ENCODE assay signal across 14 cellular contexts in the genomic region with DNA sequence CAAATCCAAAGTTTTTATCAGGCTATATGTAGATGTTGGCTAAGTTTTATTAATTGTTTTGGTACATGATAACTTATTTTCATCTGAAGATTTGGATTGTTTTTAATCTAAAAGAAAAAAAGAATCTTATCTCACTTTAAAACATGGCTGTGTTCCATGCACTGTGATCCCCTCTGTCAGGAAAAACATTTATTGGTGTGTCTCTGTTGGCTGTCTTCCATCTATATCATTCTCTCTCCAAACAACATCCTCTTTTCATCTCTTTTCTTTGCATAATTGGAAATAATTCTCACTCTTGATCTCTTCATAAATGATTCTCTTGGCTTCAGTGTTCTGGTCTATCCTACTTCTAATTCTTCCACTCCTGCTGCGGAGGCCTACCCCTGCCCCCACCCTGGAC. TPM values are rescaled to one million over a fixed set of nuclear protein-coding genes. Genes with fewer than 3 reads are reported as not detected.
DNase-seq lines count a peak whose midpoint lies in the region; ATAC-seq and TF ChIP-seq lines count a peak whose summit lies in the region.
"Had no signal": no experiment of that assay in that cellular context is flagged by ENCODE, and none has a peak within 500 bp of the region (broad histone marks: within the 10 kb centered on the region; RNA-seq: fewer than 3 reads in every experiment).

No MANE protein-coding gene starts in this region.

- no peaks in the 10 kb centered on the region for H4K20me1 ChIP-seq in GM23338 (replicated peaks; ENCODE audit: insufficient read depth)

- TF ChIP-seq CTCF in GM23338 (conservative IDR thresholded peaks at IDR 0.05; ENCODE audit: low read depth in 2 of 2) (no peak), WTC11 (IDR thresholded peaks at IDR 0.05) (no peak), foreskin fibroblast (IDR thresholded peaks at IDR 0.05; ENCODE audit: low read depth, low read length) (no peak), sigmoid colon (IDR thresholded peaks at IDR 0.05) (no peak)

- TF ChIP-seq POLR2A in sigmoid colon (IDR thresholded peaks at IDR 0.05), result no peak

- H3K27me3 ChIP-seq in GM23338 (ENCODE audit: insufficient read depth), result peaks cover 29% of the 10 kb centered on the region
- H3K27me3 ChIP-seq in layer of hippocampus (ENCODE audit: control insufficient read depth, insufficient read depth, low read length), result no peaks in the 10 kb centered on the region
- H3K27me3 ChIP-seq in sigmoid colon, result peaks cover 9 to 26% (median 13%) of the 10 kb centered on the region in 3 donors

- H3K4me1 ChIP-seq in GM23338 (ENCODE audit: insufficient read depth) (0 out of 2 replicates have a peak, but pooled peaks cover 3% of the 10 kb centered on the region), sigmoid colon (peaks cover 0 to 15% (median 11%) of the 10 kb centered on the region in 4 donors)

- H3K36me3 ChIP-seq in GM23338 (ENCODE audit: insufficient read depth), result no peaks in the 10 kb centered on the region
- H3K36me3 ChIP-seq in sigmoid colon, result no peaks in the 10 kb centered on the region
- H3K36me3 ChIP-seq: BE2C had no signal

- H3K79me2 ChIP-seq in GM23338 (replicated peaks; ENCODE audit: insufficient read depth), result no peaks in the 10 kb centered on the region

- no peaks in the 10 kb centered on the region for H3K9me2 ChIP-seq in GM23338 (ENCODE audit: insufficient read depth)

- H3K9me3 Mint-ChIP-seq in GM23338, result no peaks in the 10 kb centered on the region
- H3K9me3 Mint-ChIP-seq in WTC11, result peaks cover 4% of the 10 kb centered on the region; the same call in 1 of the 2 replicates

- no peak overlapping the region for H3K4me2 ChIP-seq in GM23338
- H3K4me2 ChIP-seq: A549 had no signal

- 82 to 88% methylated on average over 1 of the region's 1 CpG for WGBS in sigmoid colon, 2 donors

- CTCF ChIA-PET in WTC11 (lab: Charles Lee), result no interaction called here

- H3K27ac Mint-ChIP-seq in GM23338 (no peak overlapping the region), WTC11 (peak overlapping the region; percentile 0; the same call in 1 of the 2 replicates)
- H3K27ac Mint-ChIP-seq: CD4-positive, alpha-beta memory T cell had no signal

- ATAC-seq in GM23338, result no peak
- ATAC-seq in WTC11, result no peak
- ATAC-seq: A549, HCT116, HepG2 had no signal

- intact Hi-C loops in sigmoid colon (cut with DNase I), result no loop called here

- H3K36me3 Mint-ChIP-seq in GM23338 (ENCODE audit: low read depth), result no peaks in the 10 kb centered on the region
- H3K36me3 Mint-ChIP-seq in WTC11, result no peaks in the 10 kb centered on the region
- H3K36me3 Mint-ChIP-seq: CD4-positive, alpha-beta memory T cell had no signal

- H3K27me3 Mint-ChIP-seq in GM23338 (ENCODE audit: insufficient read depth, low read depth, poor library complexity) (peaks cover 11% of the 10 kb centered on the region), WTC11 (ENCODE audit: low read depth) (peaks cover 21% of the 10 kb centered on the region)

- H3K27ac ChIP-seq in GM23338 (ENCODE audit: low read depth) (no peak overlapping the region), layer of hippocampus (ENCODE audit: low read depth, low read length) (peak overlapping the region; percentile 8), sigmoid colon (no peak overlapping the region)
- H3K27ac ChIP-seq: A549, C4-2B had no signal

- H3K9me3 ChIP-seq in sigmoid colon, result no peaks in the 10 kb centered on the region
- H3K9me3 ChIP-seq: A549, BE2C had no signal

- H3K4me3 ChIP-seq in GM23338 (no peak overlapping the region), foreskin fibroblast (ENCODE audit: low read depth in 1 of 2, low read length in 2 of 2) (no peak overlapping the region), sigmoid colon (no peak overlapping the region)
- H3K4me3 ChIP-seq: A549 had no signal

- DNase-seq in GM23338 (ENCODE audit: low spot score), result no peak
- DNase-seq in WTC11 (ENCODE audit: low spot score), result no peak
- peak; percentile 35 for DNase-seq in pons (ENCODE audit: low spot score)
- no peak for DNase-seq in foreskin fibroblast
- no peak for DNase-seq in sigmoid colon
- DNase-seq in DMS153 (lab: John Stamatoyannopoulos, UW), result no peak
- DNase-seq: BE2C; CD4-positive, alpha-beta memory T cell; EL had no signal

- POLR2A ChIA-PET in WTC11 (lab: Charles Lee), result no interaction called here

- no peak overlapping the region for H3K4me3 Mint-ChIP-seq in GM23338
- H3K4me3 Mint-ChIP-seq in WTC11, result no peak overlapping the region
- H3K4me3 Mint-ChIP-seq: CD4-positive, alpha-beta memory T cell had no signal

- H3F3A ChIP-seq in GM23338 (replicated peaks; ENCODE audit: low read depth), result no peaks in the 10 kb centered on the region

- H2AFZ ChIP-seq in GM23338, result 0 out of 2 replicates have a peak overlapping the region, but pooled peaks have one; percentile 14

- H3K4me1 Mint-ChIP-seq in GM23338, result peaks cover 2% of the 10 kb centered on the region; the same call in 1 of the 3 replicates
- H3K4me1 Mint-ChIP-seq in WTC11, result 0 out of 2 replicates have a peak, but pooled peaks cover 3% of the 10 kb centered on the region

- TF ChIP-seq EP300 in sigmoid colon (IDR thresholded peaks at IDR 0.05), result no peak

TF ChIP-seq in WTC11, 78 proteins besides CTCF, POLR2A, EP300 and RAD21 (continues in another document):
- TF ChIP-seq, protein P1, sequence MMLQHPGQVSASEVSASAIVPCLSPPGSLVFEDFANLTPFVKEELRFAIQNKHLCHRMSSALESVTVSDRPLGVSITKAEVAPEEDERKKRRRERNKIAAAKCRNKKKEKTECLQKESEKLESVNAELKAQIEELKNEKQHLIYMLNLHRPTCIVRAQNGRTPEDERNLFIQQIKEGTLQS (CRISPR knock-in tag; conservative IDR thresholded peaks at IDR 0.05), result no peak
- no peak for TF ChIP-seq CREB1 (CRISPR knock-in tag; IDR thresholded peaks at IDR 0.05)
- no peak for TF ChIP-seq ERG (CRISPR knock-in tag; IDR thresholded peaks at IDR 0.05)
- TF ChIP-seq TP53 (CRISPR knock-in tag; IDR thresholded peaks at IDR 0.05), result no peak
- TF ChIP-seq NFYB (CRISPR knock-in tag; conservative IDR thresholded peaks at IDR 0.05; ENCODE audit: low read depth), result no peak
- TF ChIP-seq FOXK1 (CRISPR knock-in tag; IDR thresholded peaks at IDR 0.05), result no peak
- TF ChIP-seq ZNF425 (CRISPR knock-in tag; conservative IDR thresholded peaks at IDR 0.05), result no peak
- TF ChIP-seq, protein P2, sequence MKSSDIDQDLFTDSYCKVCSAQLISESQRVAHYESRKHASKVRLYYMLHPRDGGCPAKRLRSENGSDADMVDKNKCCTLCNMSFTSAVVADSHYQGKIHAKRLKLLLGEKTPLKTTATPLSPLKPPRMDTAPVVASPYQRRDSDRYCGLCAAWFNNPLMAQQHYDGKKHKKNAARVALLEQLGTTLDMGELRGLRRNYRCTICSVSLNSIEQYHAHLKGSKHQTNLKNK (CRISPR knock-in tag; IDR thresholded peaks at IDR 0.05), result no peak
- TF ChIP-seq NFE2L1 (CRISPR knock-in tag; IDR thresholded peaks at IDR 0.05), result no peak
- no peak for TF ChIP-seq PRRX2 (CRISPR knock-in tag; IDR thresholded peaks at IDR 0.05)
- TF ChIP-seq SMAD3 (CRISPR knock-in tag; IDR thresholded peaks at IDR 0.05; ENCODE audit: borderline replicate concordance), result no peak
- TF ChIP-seq PREB (CRISPR knock-in tag; IDR thresholded peaks at IDR 0.05; ENCODE audit: borderline replicate concordance), result no peak
- TF ChIP-seq TEAD4 (CRISPR knock-in tag; IDR thresholded peaks at IDR 0.05), result no peak

RNA-seq across cellular contexts. Expression of gene NALCN, which starts 4.2 kb away (rescaled TPM):
- 0.04 and 0.87 TPM in 2 replicates for total RNA-seq in GM23338 (2014; rRNA removed; shearing (Covaris generic))
- 0.50 and 0.54 TPM in 2 replicates for polyA plus RNA-seq in GM23338 (2016; fragmentation: Nextera tagmentation; extraction: Ambion mirVana)
- 0.11 to 0.34 TPM (median 0.33 TPM) in 3 replicates for total RNA-seq in WTC11 (2021)
- 1 to 10 TPM in 1 of 4 donors, under 1 TPM in 3; 0.33 to 1.1 (median 0.83) TPM for total RNA-seq in sigmoid colon
- polyA plus RNA-seq in sigmoid colon, result under 1 TPM in 1 of 3 donors, not detected in 2; 0.23 TPM
- total RNA-seq: CD4-positive, alpha-beta memory T cell; HepG2 had no signal
- polyA plus RNA-seq: CD4-positive, alpha-beta memory T cell; HepG2 had no signal

RNA-seq across cellular contexts. Expression of gene ITGBL1, which starts 40.4 kb away (rescaled TPM):
- total RNA-seq in GM23338 (2014; rRNA removed; shearing (Covaris generic)), result not detected in 2 replicates
- polyA plus RNA-seq in GM23338 (2016; fragmentation: Nextera tagmentation; extraction: Ambion mirVana), result 0.26 and 0.29 TPM in 2 replicates
- total RNA-seq in WTC11 (2021), result 0.09 to 0.22 TPM (median 0.11 TPM) in 3 replicates
- 10 to 100 TPM in 1 of 4 donors, 1 to 10 TPM in 2, under 1 TPM in 1; 0.81 to 15.0 (median 1.6) TPM for total RNA-seq in sigmoid colon
- 1 to 10 TPM in 1 of 3 donors, under 1 TPM in 1, not detected in 1; 0.16 to 3.0 TPM for polyA plus RNA-seq in sigmoid colon
- total RNA-seq: CD4-positive, alpha-beta memory T cell had no signal
- polyA plus RNA-seq: CD4-positive, alpha-beta memory T cell; HepG2 had no signal
